ENCODE assay signal across 11 cellular contexts in the genomic region with DNA sequence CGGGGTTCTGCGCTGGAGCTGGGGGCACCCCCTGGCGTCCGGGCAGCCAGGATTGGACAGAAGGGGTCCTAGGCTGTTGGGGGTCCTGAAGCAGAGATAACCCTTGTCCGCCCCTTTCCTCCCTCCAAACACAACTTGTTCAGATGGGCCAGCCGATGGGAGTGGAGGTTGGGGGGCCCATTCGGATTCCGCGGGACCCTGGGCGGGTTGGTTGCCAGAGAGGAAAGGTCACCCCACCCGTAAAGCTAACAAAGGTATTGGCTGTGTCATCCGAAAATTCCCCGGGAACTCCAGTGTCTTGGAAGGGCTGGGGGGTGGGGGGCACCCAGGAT. TPM values are rescaled to one million over a fixed set of nuclear protein-coding genes. Genes with fewer than 3 reads are reported as not detected.
A peak's percentile ranks its signal among the peaks of the same experiment; 100 is the strongest.
DNase-seq lines count a peak whose midpoint lies in the region; ATAC-seq, FAIRE-seq and TF ChIP-seq lines count a peak whose summit lies in the region.
"Had no signal": no experiment of that assay in that cellular context is flagged by ENCODE, and none has a peak within 500 bp of the region (broad histone marks: within the 10 kb centered on the region; RNA-seq: fewer than 3 reads in every experiment).

No MANE protein-coding gene starts in this region.

- no peak for FAIRE-seq in HepG2 (lab: Jason Lieb, UNC)

- TF ChIP-seq EP300 in HepG2 (IDR thresholded peaks at IDR 0.05; ENCODE audit: low read depth in 2 of 2, low read length in 2 of 2) (no peak), HepG2 (CRISPR knock-in tag; IDR thresholded peaks at IDR 0.05; ENCODE audit: borderline replicate concordance) (no peak)

- H3K27me3 ChIP-seq in HepG2 (ENCODE audit: control insufficient read depth in 1 of 2, insufficient read depth in 2 of 2, low read length in 2 of 2), result no peaks in the 10 kb centered on the region

- intact Hi-C loops in activated T-helper 2 cell treated with anti-CD3 and anti-CD28 coated beads, Interferon-gamma antibody, Interleukin-2, Interleukin-4, amounts not matched to agents 10 μg/mL and 5 μg/mL and 100 μg/mL, durations not matched to agents 14 hours and 24 hours and 36 hours (cut with micrococcal nuclease), result loop anchor here (5.0 to 10.0 kb wide), 3 partner anchors 287 to 558 kb away; partner anchors contain the start of gene IFT81
- intact Hi-C loops in HepG2 (cut with micrococcal nuclease; ENCODE audit: unreplicated experiment), result loop anchor here (1.0 to 5.0 kb wide), 2 partner anchors 118 to 198 kb away; no protein-coding TSS in a partner anchor

- peak overlapping the region; percentile 91 for H3K4me2 ChIP-seq in HepG2 (ENCODE audit: low read depth, low read length)

- in situ Hi-C loops in HepG2 (cut with HindIII; ENCODE audit: extremely low pct_ligation_motif_present, low pct_unique_long_range_greater_than_20kb), result loop anchor here (5.0 kb wide), 2 partner anchors 57 to 118 kb away; no protein-coding TSS in a partner anchor

- H4K20me1 ChIP-seq in HepG2 (ENCODE audit: insufficient read depth, low read length), result no peaks in the 10 kb centered on the region

- H3K36me3 ChIP-seq in HepG2 (replicated peaks in 1 of 2; ENCODE audit: control insufficient read depth in 1 of 2, insufficient read depth in 2 of 2, low read length in 2 of 2), result no peaks in the 10 kb centered on the region; a peak in 1 of 5 replicates

- peaks cover 79% of the 10 kb centered on the region for H3K4me1 ChIP-seq in HepG2 (ENCODE audit: insufficient read depth, low read length)

- BruUV-seq in HepG2 (replicated peaks; lab: Mats Ljungman, UMichigan), result no TSS peak

- no peak for DNase-seq in activated T-cell treated with anti-CD3 and anti-CD28 coated beads, Interleukin-2, amount 50 U/mL, for 4 hours
- no peak for DNase-seq in activated T-cell treated with anti-CD3 and anti-CD28 coated beads for 4 hours
- DNase-seq in activated T-helper 2 cell treated with anti-CD3 and anti-CD28 coated beads, Interferon-gamma antibody, Interleukin-2, Interleukin-4, amounts not matched to agents 10 μg/mL and 5 μg/mL and 100 μg/mL, durations not matched to agents 14 hours and 24 hours and 36 hours (ENCODE audit: low spot score), result no peak
- no peak for DNase-seq in HepG2 (ENCODE audit: low spot score)
- no peak for DNase-seq in activated CD4-positive, CD25-positive, alpha-beta regulatory T cell (lab: John Stamatoyannopoulos, UW)
- DNase-seq in SHP77 (lab: John Stamatoyannopoulos, UW), result no peak
- DNase-seq in GM10248 (ENCODE audit: extremely low spot score), result no peak
- DNase-seq: AML-193; stimulated activated CD4-positive, alpha-beta T cell treated with anti-CD3 and anti-CD28 coated beads, Interleukin-4, amount 100 ng/mL, for 24 hours had no signal

- H3K9ac ChIP-seq in HepG2 (ENCODE audit: insufficient read depth, low read depth, low read length), result peak overlapping the region; percentile 66

- no peak for ATAC-seq in activated T-cell treated with anti-CD3 and anti-CD28 coated beads, Interleukin-2, amount 50 U/mL, for 4 hours
- no peak for ATAC-seq in HepG2

- H2AFZ ChIP-seq in HepG2 (ENCODE audit: low read length), result no peak overlapping the region

- CTCF ChIA-PET in HepG2 (lab: Yijun Ruan, JAX; ENCODE audit: low intra/inter-chr PET ratio, low total read pairs), result no interaction called here
- CTCF ChIA-PET in GM10248 (lab: Yijun Ruan, JAX), result no interaction called here

- TF ChIP-seq RAD21 in HepG2 (CRISPR knock-in tag; IDR thresholded peaks at IDR 0.05), result no peak

- no peak for TF ChIP-seq POLR2A in HepG2 (IDR thresholded peaks at IDR 0.05; ENCODE audit: insufficient read depth in 1 of 2, low read depth in 2 of 2, low read length in 2 of 2)

- H3K27ac ChIP-seq in HepG2 (ENCODE audit: extremely low read length, insufficient read depth, low read length), result peak overlapping the region; percentile 65
- peak overlapping the region; percentile 77 for H3K27ac ChIP-seq in temporal lobe (ENCODE audit: low read depth, low read length)

- H3K4me3 Mint-ChIP-seq in activated T-cell treated with anti-CD3 and anti-CD28 coated beads, Interleukin-2, amount 50 U/mL, for 4 hours, result peak overlapping the region; percentile 55
- H3K4me3 Mint-ChIP-seq in activated T-helper 2 cell treated with anti-CD3 and anti-CD28 coated beads, Interferon-gamma antibody, Interleukin-2, Interleukin-4, amounts not matched to agents 10 μg/mL and 5 μg/mL and 100 μg/mL, durations not matched to agents 14 hours and 24 hours and 36 hours (ENCODE audit: low read depth), result peak overlapping the region; percentile 33

- no peaks in the 10 kb centered on the region for H3K9me3 Mint-ChIP-seq in activated T-cell treated with anti-CD3 and anti-CD28 coated beads, Interleukin-2, amount 50 U/mL, for 4 hours
- H3K9me3 Mint-ChIP-seq in activated T-helper 2 cell treated with anti-CD3 and anti-CD28 coated beads, Interferon-gamma antibody, Interleukin-2, Interleukin-4, amounts not matched to agents 10 μg/mL and 5 μg/mL and 100 μg/mL, durations not matched to agents 14 hours and 24 hours and 36 hours, result no peaks in the 10 kb centered on the region

- WGBS in HepG2 (ENCODE audit: low lambda C conversion rate), result 26% methylated on average over 6 of the region's 13 CpGs

- H3K9me3 ChIP-seq in HepG2 (ENCODE audit: low read length), result no peaks in the 10 kb centered on the region

- no peak overlapping the region for H3K27ac Mint-ChIP-seq in activated T-helper 2 cell treated with anti-CD3 and anti-CD28 coated beads, Interferon-gamma antibody, Interleukin-2, Interleukin-4, amounts not matched to agents 10 μg/mL and 5 μg/mL and 100 μg/mL, durations not matched to agents 14 hours and 24 hours and 36 hours

- H3K4me3 ChIP-seq in HepG2 (replicated peaks in 1 of 3; ENCODE audit: insufficient read depth in 1 of 3, low read depth in 2 of 3, low read length in 3 of 3), result peak overlapping the region; percentile 72 to 82 (median 74); a peak in 5 of 6 replicates

- peaks cover 45% of the 10 kb centered on the region for H3K27me3 Mint-ChIP-seq in activated T-cell treated with anti-CD3 and anti-CD28 coated beads, Interleukin-2, amount 50 U/mL, for 4 hours (ENCODE audit: low read depth)
- peaks cover 52% of the 10 kb centered on the region for H3K27me3 Mint-ChIP-seq in activated T-helper 2 cell treated with anti-CD3 and anti-CD28 coated beads, Interferon-gamma antibody, Interleukin-2, Interleukin-4, amounts not matched to agents 10 μg/mL and 5 μg/mL and 100 μg/mL, durations not matched to agents 14 hours and 24 hours and 36 hours (ENCODE audit: low read depth)

- no peak for TF ChIP-seq CTCF in HepG2 (CRISPR knock-in tag; IDR thresholded peaks at IDR 0.05)
- TF ChIP-seq CTCF in GM10248 (IDR thresholded peaks at IDR 0.05; ENCODE audit: control extremely low read depth, extremely low read depth, low read depth, missing control alignments), result no peak

- peaks cover 3% of the 10 kb centered on the region for H3K79me2 ChIP-seq in HepG2 (ENCODE audit: insufficient read depth, low read length)

- POLR2A ChIA-PET in HepG2 (lab: Yijun Ruan, JAX) (interaction anchor here (0.6 to 4.3 kb wide), 13 partner anchors 8 to 141 kb away, joined by 3 to 35 read pairs (median 4); partner anchors contain the start of genes MMAB and MVK), GM10248 (lab: Yijun Ruan, JAX) (no interaction called here)

- H3K36me3 Mint-ChIP-seq in activated T-cell treated with anti-CD3 and anti-CD28 coated beads, Interleukin-2, amount 50 U/mL, for 4 hours (ENCODE audit: insufficient read depth), result no peaks in the 10 kb centered on the region
- no peaks in the 10 kb centered on the region for H3K36me3 Mint-ChIP-seq in activated T-helper 2 cell treated with anti-CD3 and anti-CD28 coated beads, Interferon-gamma antibody, Interleukin-2, Interleukin-4, amounts not matched to agents 10 μg/mL and 5 μg/mL and 100 μg/mL, durations not matched to agents 14 hours and 24 hours and 36 hours (ENCODE audit: low read depth)

- H3K4me1 Mint-ChIP-seq in activated T-cell treated with anti-CD3 and anti-CD28 coated beads, Interleukin-2, amount 50 U/mL, for 4 hours (ENCODE audit: low read depth), result no peaks in the 10 kb centered on the region
- no peaks in the 10 kb centered on the region for H3K4me1 Mint-ChIP-seq in activated T-helper 2 cell treated with anti-CD3 and anti-CD28 coated beads, Interferon-gamma antibody, Interleukin-2, Interleukin-4, amounts not matched to agents 10 μg/mL and 5 μg/mL and 100 μg/mL, durations not matched to agents 14 hours and 24 hours and 36 hours (ENCODE audit: low read depth)

TF ChIP-seq in HepG2, 621 proteins besides CTCF, POLR2A, EP300 and RAD21 (continues in another document):
- TF ChIP-seq SOX6 (IDR thresholded peaks at IDR 0.05), result no peak
- 0 out of 2 replicates have a peak, but pooled peaks have one; percentile 33 for TF ChIP-seq SOX6 (CRISPR knock-in tag; IDR thresholded peaks at IDR 0.05)
- TF ChIP-seq BHLHE40 (IDR thresholded peaks at IDR 0.05; ENCODE audit: low read length), result no peak

RNA-seq across cellular contexts. Expression of gene FAM222A, which starts 1.3 kb away (rescaled TPM):
- total RNA-seq in activated T-cell treated with anti-CD3 and anti-CD28 coated beads, Interleukin-2, amount 50 U/mL, for 4 hours, result 1 to 10 TPM; 4.2 to 6.7 (median 4.8) TPM
- total RNA-seq in activated T-helper 2 cell treated with anti-CD3 and anti-CD28 coated beads, Interferon-gamma antibody, Interleukin-2, Interleukin-4, amounts not matched to agents 10 μg/mL and 5 μg/mL and 100 μg/mL, durations not matched to agents 14 hours and 24 hours and 36 hours, result 1.4 and 1.6 TPM in 2 replicates
- total RNA-seq in HepG2 (2016; rRNA removed; fragmentation: Illumina TruSeq; extraction: Trizol) (7.2 and 9.6 TPM in 2 replicates), temporal lobe (3.2 TPM)
- total RNA-seq in HepG2 (2016; cell fraction: cytosol; rRNA removed; fragmentation: Illumina TruSeq; extraction: Trizol; ENCODE audit: low read depth), result 1.9 and 2.5 TPM in 2 replicates
- 5.6 and 8.3 TPM in 2 replicates for total RNA-seq in HepG2 (2016; cell fraction: insoluble cytoplasmic fraction; rRNA removed; fragmentation: Illumina TruSeq; extraction: Trizol)
- total RNA-seq in HepG2 (2016; cell fraction: membrane; rRNA removed; fragmentation: Illumina TruSeq; extraction: Trizol), result 7.5 TPM in 2 replicates
- 7.0 and 7.5 TPM in 2 replicates for total RNA-seq in HepG2 (2016; cell fraction: nucleus; rRNA removed; fragmentation: Illumina TruSeq; extraction: Trizol)
- polyA plus RNA-seq in HepG2 (2011; rRNA removed), result 2.7 and 3.7 TPM in 2 replicates
- polyA plus RNA-seq in HepG2 (2011; cell fraction: cytosol; rRNA removed), result 2.0 and 3.0 TPM in 2 replicates
- 3.8 and 4.7 TPM in 2 replicates for polyA plus RNA-seq in HepG2 (2011; cell fraction: nucleus; rRNA removed)
- polyA plus RNA-seq in HepG2 (2012), result 2.5 and 2.9 TPM in 2 replicates
- 2.5 and 2.6 TPM in 2 replicates for polyA plus RNA-seq in HepG2 (2016; cell fraction: cytosol; fragmentation: Illumina TruSeq; extraction: Trizol; ENCODE audit: low read depth)
- polyA plus RNA-seq in HepG2 (2016; cell fraction: insoluble cytoplasmic fraction; fragmentation: Illumina TruSeq; extraction: Trizol; ENCODE audit: low read depth), result 9.4 and 11.8 TPM in 2 replicates
- 8.4 and 9.5 TPM in 2 replicates for polyA plus RNA-seq in HepG2 (2016; cell fraction: membrane; fragmentation: Illumina TruSeq; extraction: Trizol; ENCODE audit: low read depth)
- 9.3 and 9.9 TPM in 2 replicates for polyA plus RNA-seq in HepG2 (2016; cell fraction: nucleus; fragmentation: Illumina TruSeq; extraction: Trizol; ENCODE audit: insufficient read depth, low read depth)
- polyA minus RNA-seq in HepG2 (2011; rRNA and poly(A)+ RNA removed; ENCODE audit: low replicate concordance), result 2.9 and 8.9 TPM in 2 replicates
- 3.6 and 4.0 TPM in 2 replicates for polyA minus RNA-seq in HepG2 (2011; cell fraction: cytosol; rRNA and poly(A)+ RNA removed)
- polyA minus RNA-seq in HepG2 (2011; cell fraction: nucleus; rRNA and poly(A)+ RNA removed), result 7.9 and 8.2 TPM in 2 replicates
- total RNA-seq: fibroblast of lung had no signal
